In the genomic region with DNA sequence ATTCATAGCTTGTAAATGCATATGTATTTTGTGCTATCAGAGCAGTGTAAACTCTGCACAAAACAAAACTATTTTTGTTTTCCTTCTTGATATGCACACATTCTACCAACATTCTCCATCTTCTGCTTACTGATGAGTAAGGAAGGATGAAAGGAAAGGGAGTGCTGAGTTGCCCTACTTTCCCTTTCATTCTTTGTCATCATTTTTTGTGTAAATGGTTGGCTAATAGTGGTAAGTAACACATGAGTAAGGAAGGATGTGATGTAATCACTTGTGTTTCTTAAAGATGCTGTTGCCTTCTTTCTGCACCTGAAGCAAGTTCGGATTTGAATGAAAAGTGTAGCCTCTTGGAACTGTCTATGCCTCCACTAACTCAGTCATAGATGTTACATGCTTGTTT, we compare ENCODE assay signal across 1 cellular context.
A peak's percentile ranks its signal among the peaks of the same experiment; 100 is the strongest.
TF ChIP-seq lines count a peak whose summit lies in the region.

No MANE protein-coding gene starts in this region.

TF ChIP-seq in GM12878, 131 proteins besides CTCF, POLR2A, EP300 and RAD21 (continued from another document and continues in another):
- TF ChIP-seq NFIC (IDR thresholded peaks at IDR 0.05; ENCODE audit: low read depth, low read length) (peak; percentile 79), NR2C1 (IDR thresholded peaks at IDR 0.05) (no peak), SMC3 (IDR thresholded peaks at IDR 0.05; ENCODE audit: borderline replicate concordance, low read length) (no peak), CHD4 (IDR thresholded peaks at IDR 0.05) (no peak), CREM (IDR thresholded peaks at IDR 0.05; ENCODE audit: low read depth) (peak; percentile 62; the same call in 1 of the 2 replicates), SMAD1 (IDR thresholded peaks at IDR 0.05; ENCODE audit: low read depth, partially characterized antibody) (no peak), RCOR1 (conservative IDR thresholded peaks at IDR 0.05; ENCODE audit: low read depth, low read length) (peak; percentile 26; the same call in 1 of the 2 replicates), EED (IDR thresholded peaks at IDR 0.05; ENCODE audit: low read depth) (0 out of 2 replicates have a peak, but pooled peaks have one; percentile 18), ZNF207 (IDR thresholded peaks at IDR 0.05; ENCODE audit: borderline replicate concordance) (no peak), NFXL1 (IDR thresholded peaks at IDR 0.05; ENCODE audit: borderline replicate concordance) (no peak), HCFC1 (IDR thresholded peaks at IDR 0.05; ENCODE audit: low read length) (no peak), MYC (IDR thresholded peaks at IDR 0.05; ENCODE audit: insufficient read depth, insufficient read length, insufficient replicate concordance, low read length, severe bottlenecking) (no peak), CHD1 (IDR thresholded peaks at IDR 0.05; ENCODE audit: low read depth, low read length) (no peak), FOXM1 (IDR thresholded peaks at IDR 0.05; ENCODE audit: low read depth, low read length) (peak; percentile 48; the same call in 1 of the 2 replicates), FOXK2 (IDR thresholded peaks at IDR 0.05) (no peak), SREBF1 (IDR thresholded peaks at IDR 0.05; ENCODE audit: low read length) (no peak), PML (IDR thresholded peaks at IDR 0.05; ENCODE audit: low read length) (no peak), RELA (IDR thresholded peaks at IDR 0.05; ENCODE audit: borderline replicate concordance, partially characterized antibody) (no peak), ZNF622 (IDR thresholded peaks at IDR 0.05) (no peak), RAD51 (IDR thresholded peaks at IDR 0.05) (peak; percentile 12; the same call in 1 of the 2 replicates), IRF4 (IDR thresholded peaks at IDR 0.05; ENCODE audit: low read depth, low read length) (peak; percentile 87), CEBPB (IDR thresholded peaks at IDR 0.05; ENCODE audit: borderline replicate concordance in 1 of 2, low read depth in 2 of 2, low read length in 2 of 2) (peak in 1 of 2 experiments; percentile 69; a peak in 1 of 4 replicates), JUND (IDR thresholded peaks at IDR 0.05; ENCODE audit: low read depth, low read length) (peak; percentile 89), SUPT20H (IDR thresholded peaks at IDR 0.05; ENCODE audit: borderline replicate concordance, control insufficient read depth, low read depth, low read length) (no peak), EZH2 (IDR thresholded peaks at IDR 0.05; ENCODE audit: borderline replicate concordance, control insufficient read depth, low read depth, low read length) (no peak), DPF2 (IDR thresholded peaks at IDR 0.05) (peak; percentile 67), CBFB (IDR thresholded peaks at IDR 0.05; ENCODE audit: low read depth) (no peak), SMAD5 (IDR thresholded peaks at IDR 0.05; ENCODE audit: low read depth) (no peak), SIX5 (IDR thresholded peaks at IDR 0.05; ENCODE audit: low read depth, low read length, severe bottlenecking) (no peak), EGR1 (IDR thresholded peaks at IDR 0.05; ENCODE audit: borderline replicate concordance in 1 of 2, low read depth in 2 of 2, low read length in 2 of 2) (no peak), IKZF2 (IDR thresholded peaks at IDR 0.05) (peak; percentile 63 to 78; a peak in 2 of 4 replicates), TCF7 (IDR thresholded peaks at IDR 0.05; ENCODE audit: borderline replicate concordance) (0 out of 2 replicates have a peak, but pooled peaks have one; percentile 43), KDM1A (IDR thresholded peaks at IDR 0.05; ENCODE audit: borderline replicate concordance) (no peak), TARDBP (IDR thresholded peaks at IDR 0.05; ENCODE audit: borderline replicate concordance) (no peak), POLR2AphosphoS2 (IDR thresholded peaks at IDR 0.05; ENCODE audit: low read depth, low read length) (no peak), ZNF274 (IDR thresholded peaks at IDR 0.05; ENCODE audit: insufficient read depth, insufficient read length) (no peak), MYB (IDR thresholded peaks at IDR 0.05; ENCODE audit: borderline replicate concordance, low read depth, low read length) (no peak), KLF5 (IDR thresholded peaks at IDR 0.05; ENCODE audit: partially characterized antibody) (no peak), TCF12 (IDR thresholded peaks at IDR 0.05; ENCODE audit: low read depth, low read length) (no peak), NFYA (IDR thresholded peaks at IDR 0.05; ENCODE audit: borderline replicate concordance, low read depth, low read length) (no peak), POLR2AphosphoS5 (IDR thresholded peaks at IDR 0.05; ENCODE audit: low read length) (no peak), SIN3A (IDR thresholded peaks at IDR 0.05; ENCODE audit: low read depth, low read length) (no peak)
- TF ChIP-seq, protein P1, sequence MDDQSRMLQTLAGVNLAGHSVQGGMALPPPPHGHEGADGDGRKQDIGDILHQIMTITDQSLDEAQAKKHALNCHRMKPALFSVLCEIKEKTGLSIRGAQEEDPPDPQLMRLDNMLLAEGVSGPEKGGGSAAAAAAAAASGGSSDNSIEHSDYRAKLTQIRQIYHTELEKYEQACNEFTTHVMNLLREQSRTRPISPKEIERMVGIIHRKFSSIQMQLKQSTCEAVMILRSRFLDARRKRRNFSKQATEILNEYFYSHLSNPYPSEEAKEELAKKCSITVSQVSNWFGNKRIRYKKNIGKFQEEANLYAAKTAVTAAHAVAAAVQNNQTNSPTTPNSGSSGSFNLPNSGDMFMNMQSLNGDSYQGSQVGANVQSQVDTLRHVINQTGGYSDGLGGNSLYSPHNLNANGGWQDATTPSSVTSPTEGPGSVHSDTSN (IDR thresholded peaks at IDR 0.05; ENCODE audit: insufficient replicate concordance, low read depth, low read length), result no peak
- TF ChIP-seq, protein P2, sequence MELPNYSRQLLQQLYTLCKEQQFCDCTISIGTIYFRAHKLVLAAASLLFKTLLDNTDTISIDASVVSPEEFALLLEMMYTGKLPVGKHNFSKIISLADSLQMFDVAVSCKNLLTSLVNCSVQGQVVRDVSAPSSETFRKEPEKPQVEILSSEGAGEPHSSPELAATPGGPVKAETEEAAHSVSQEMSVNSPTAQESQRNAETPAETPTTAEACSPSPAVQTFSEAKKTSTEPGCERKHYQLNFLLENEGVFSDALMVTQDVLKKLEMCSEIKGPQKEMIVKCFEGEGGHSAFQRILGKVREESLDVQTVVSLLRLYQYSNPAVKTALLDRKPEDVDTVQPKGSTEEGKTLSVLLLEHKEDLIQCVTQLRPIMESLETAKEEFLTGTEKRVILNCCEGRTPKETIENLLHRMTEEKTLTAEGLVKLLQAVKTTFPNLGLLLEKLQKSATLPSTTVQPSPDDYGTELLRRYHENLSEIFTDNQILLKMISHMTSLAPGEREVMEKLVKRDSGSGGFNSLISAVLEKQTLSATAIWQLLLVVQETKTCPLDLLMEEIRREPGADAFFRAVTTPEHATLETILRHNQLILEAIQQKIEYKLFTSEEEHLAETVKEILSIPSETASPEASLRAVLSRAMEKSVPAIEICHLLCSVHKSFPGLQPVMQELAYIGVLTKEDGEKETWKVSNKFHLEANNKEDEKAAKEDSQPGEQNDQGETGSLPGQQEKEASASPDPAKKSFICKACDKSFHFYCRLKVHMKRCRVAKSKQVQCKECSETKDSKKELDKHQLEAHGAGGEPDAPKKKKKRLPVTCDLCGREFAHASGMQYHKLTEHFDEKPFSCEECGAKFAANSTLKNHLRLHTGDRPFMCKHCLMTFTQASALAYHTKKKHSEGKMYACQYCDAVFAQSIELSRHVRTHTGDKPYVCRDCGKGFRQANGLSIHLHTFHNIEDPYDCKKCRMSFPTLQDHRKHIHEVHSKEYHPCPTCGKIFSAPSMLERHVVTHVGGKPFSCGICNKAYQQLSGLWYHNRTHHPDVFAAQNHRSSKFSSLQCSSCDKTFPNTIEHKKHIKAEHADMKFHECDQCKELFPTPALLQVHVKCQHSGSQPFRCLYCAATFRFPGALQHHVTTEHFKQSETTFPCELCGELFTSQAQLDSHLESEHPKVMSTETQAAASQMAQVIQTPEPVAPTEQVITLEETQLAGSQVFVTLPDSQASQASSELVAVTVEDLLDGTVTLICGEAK (IDR thresholded peaks at IDR 0.05; ENCODE audit: borderline replicate concordance), result no peak
- TF ChIP-seq, protein P3, sequence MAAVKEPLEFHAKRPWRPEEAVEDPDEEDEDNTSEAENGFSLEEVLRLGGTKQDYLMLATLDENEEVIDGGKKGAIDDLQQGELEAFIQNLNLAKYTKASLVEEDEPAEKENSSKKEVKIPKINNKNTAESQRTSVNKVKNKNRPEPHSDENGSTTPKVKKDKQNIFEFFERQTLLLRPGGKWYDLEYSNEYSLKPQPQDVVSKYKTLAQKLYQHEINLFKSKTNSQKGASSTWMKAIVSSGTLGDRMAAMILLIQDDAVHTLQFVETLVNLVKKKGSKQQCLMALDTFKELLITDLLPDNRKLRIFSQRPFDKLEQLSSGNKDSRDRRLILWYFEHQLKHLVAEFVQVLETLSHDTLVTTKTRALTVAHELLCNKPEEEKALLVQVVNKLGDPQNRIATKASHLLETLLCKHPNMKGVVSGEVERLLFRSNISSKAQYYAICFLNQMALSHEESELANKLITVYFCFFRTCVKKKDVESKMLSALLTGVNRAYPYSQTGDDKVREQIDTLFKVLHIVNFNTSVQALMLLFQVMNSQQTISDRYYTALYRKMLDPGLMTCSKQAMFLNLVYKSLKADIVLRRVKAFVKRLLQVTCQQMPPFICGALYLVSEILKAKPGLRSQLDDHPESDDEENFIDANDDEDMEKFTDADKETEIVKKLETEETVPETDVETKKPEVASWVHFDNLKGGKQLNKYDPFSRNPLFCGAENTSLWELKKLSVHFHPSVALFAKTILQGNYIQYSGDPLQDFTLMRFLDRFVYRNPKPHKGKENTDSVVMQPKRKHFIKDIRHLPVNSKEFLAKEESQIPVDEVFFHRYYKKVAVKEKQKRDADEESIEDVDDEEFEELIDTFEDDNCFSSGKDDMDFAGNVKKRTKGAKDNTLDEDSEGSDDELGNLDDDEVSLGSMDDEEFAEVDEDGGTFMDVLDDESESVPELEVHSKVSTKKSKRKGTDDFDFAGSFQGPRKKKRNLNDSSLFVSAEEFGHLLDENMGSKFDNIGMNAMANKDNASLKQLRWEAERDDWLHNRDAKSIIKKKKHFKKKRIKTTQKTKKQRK (IDR thresholded peaks at IDR 0.05; ENCODE audit: low read depth, low read length), result no peak
- TF ChIP-seq, protein P4, sequence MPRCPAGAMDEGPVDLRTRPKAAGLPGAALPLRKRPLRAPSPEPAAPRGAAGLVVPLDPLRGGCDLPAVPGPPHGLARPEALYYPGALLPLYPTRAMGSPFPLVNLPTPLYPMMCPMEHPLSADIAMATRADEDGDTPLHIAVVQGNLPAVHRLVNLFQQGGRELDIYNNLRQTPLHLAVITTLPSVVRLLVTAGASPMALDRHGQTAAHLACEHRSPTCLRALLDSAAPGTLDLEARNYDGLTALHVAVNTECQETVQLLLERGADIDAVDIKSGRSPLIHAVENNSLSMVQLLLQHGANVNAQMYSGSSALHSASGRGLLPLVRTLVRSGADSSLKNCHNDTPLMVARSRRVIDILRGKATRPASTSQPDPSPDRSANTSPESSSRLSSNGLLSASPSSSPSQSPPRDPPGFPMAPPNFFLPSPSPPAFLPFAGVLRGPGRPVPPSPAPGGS (IDR thresholded peaks at IDR 0.05; ENCODE audit: borderline replicate concordance, insufficient read depth, low read depth, low read length, poor library complexity, severe bottlenecking), result no peak
- TF ChIP-seq, protein P5, sequence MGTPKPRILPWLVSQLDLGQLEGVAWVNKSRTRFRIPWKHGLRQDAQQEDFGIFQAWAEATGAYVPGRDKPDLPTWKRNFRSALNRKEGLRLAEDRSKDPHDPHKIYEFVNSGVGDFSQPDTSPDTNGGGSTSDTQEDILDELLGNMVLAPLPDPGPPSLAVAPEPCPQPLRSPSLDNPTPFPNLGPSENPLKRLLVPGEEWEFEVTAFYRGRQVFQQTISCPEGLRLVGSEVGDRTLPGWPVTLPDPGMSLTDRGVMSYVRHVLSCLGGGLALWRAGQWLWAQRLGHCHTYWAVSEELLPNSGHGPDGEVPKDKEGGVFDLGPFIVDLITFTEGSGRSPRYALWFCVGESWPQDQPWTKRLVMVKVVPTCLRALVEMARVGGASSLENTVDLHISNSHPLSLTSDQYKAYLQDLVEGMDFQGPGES (IDR thresholded peaks at IDR 0.05), result no peak
- TF ChIP-seq, protein P6, sequence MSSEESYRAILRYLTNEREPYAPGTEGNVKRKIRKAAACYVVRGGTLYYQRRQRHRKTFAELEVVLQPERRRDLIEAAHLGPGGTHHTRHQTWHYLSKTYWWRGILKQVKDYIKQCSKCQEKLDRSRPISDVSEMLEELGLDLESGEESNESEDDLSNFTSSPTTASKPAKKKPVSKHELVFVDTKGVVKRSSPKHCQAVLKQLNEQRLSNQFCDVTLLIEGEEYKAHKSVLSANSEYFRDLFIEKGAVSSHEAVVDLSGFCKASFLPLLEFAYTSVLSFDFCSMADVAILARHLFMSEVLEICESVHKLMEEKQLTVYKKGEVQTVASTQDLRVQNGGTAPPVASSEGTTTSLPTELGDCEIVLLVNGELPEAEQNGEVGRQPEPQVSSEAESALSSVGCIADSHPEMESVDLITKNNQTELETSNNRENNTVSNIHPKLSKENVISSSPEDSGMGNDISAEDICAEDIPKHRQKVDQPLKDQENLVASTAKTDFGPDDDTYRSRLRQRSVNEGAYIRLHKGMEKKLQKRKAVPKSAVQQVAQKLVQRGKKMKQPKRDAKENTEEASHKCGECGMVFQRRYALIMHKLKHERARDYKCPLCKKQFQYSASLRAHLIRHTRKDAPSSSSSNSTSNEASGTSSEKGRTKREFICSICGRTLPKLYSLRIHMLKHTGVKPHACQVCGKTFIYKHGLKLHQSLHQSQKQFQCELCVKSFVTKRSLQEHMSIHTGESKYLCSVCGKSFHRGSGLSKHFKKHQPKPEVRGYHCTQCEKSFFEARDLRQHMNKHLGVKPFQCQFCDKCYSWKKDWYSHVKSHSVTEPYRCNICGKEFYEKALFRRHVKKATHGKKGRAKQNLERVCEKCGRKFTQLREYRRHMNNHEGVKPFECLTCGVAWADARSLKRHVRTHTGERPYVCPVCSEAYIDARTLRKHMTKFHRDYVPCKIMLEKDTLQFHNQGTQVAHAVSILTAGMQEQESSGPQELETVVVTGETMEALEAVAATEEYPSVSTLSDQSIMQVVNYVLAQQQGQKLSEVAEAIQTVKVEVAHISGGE (CRISPR knock-in tag; IDR thresholded peaks at IDR 0.05), result no peak
- TF ChIP-seq, protein P7, sequence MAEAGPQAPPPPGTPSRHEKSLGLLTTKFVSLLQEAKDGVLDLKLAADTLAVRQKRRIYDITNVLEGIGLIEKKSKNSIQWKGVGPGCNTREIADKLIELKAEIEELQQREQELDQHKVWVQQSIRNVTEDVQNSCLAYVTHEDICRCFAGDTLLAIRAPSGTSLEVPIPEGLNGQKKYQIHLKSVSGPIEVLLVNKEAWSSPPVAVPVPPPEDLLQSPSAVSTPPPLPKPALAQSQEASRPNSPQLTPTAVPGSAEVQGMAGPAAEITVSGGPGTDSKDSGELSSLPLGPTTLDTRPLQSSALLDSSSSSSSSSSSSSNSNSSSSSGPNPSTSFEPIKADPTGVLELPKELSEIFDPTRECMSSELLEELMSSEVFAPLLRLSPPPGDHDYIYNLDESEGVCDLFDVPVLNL (IDR thresholded peaks at IDR 0.05; ENCODE audit: low read depth, low read length), result no peak
